ENCODE assay signal across 1 cellular context in the genomic region with DNA sequence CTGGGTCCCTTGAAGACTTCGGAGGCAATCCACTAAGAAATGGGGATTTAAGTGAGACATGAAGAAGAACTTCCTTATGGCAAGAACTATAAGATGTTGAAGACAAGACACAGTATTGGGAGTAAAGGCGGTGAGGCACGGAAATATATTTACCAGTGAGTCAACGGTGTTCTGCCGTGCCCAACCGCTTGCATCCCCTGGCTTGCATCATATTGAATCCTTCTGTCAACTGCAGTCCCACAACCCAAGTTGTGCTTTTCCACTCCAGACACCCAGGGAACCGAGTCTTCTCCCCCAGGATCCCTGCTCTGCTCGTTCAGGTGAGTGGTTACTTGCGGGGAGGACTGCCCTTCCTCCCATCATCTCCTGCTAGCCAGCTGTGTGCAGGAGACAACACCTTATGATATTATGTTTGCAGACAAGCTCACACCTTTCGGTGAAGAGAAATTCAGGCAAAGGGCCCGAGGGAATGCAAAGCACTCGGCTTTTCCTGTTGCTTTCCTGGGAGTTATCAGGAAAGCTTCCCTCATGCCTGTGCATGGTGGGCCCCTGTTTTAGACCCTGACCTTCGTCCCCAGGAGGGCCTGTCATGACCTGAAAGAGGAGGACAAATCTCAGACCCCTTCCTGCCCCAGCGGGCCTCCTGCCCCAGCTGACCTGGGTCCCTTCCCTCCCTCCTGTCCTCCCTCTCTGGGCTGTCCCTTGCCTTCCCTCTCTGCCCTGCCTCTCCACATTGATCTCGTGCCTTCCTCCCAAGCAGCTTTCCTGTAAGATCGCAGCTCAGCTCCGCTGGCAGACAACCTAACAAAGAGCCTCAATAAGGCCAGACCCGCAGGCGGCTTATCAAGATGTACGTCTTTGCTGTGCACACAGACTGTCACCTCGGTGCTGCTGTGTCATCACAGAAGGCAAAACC.
TF ChIP-seq lines count a peak whose summit lies in the region.

No MANE protein-coding gene starts in this region.

TF ChIP-seq in HepG2, 621 proteins besides CTCF, POLR2A, EP300 and RAD21 (continued from another document and continues in another):
- TF ChIP-seq, protein P1, sequence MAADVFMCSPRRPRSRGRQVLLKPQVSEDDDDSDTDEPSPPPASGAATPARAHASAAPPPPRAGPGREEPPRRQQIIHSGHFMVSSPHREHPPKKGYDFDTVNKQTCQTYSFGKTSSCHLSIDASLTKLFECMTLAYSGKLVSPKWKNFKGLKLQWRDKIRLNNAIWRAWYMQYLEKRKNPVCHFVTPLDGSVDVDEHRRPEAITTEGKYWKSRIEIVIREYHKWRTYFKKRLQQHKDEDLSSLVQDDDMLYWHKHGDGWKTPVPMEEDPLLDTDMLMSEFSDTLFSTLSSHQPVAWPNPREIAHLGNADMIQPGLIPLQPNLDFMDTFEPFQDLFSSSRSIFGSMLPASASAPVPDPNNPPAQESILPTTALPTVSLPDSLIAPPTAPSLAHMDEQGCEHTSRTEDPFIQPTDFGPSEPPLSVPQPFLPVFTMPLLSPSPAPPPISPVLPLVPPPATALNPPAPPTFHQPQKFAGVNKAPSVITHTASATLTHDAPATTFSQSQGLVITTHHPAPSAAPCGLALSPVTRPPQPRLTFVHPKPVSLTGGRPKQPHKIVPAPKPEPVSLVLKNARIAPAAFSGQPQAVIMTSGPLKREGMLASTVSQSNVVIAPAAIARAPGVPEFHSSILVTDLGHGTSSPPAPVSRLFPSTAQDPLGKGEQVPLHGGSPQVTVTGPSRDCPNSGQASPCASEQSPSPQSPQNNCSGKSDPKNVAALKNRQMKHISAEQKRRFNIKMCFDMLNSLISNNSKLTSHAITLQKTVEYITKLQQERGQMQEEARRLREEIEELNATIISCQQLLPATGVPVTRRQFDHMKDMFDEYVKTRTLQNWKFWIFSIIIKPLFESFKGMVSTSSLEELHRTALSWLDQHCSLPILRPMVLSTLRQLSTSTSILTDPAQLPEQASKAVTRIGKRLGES (CRISPR knock-in tag; IDR thresholded peaks at IDR 0.05; ENCODE audit: borderline replicate concordance): no peak
- TF ChIP-seq, protein P2, sequence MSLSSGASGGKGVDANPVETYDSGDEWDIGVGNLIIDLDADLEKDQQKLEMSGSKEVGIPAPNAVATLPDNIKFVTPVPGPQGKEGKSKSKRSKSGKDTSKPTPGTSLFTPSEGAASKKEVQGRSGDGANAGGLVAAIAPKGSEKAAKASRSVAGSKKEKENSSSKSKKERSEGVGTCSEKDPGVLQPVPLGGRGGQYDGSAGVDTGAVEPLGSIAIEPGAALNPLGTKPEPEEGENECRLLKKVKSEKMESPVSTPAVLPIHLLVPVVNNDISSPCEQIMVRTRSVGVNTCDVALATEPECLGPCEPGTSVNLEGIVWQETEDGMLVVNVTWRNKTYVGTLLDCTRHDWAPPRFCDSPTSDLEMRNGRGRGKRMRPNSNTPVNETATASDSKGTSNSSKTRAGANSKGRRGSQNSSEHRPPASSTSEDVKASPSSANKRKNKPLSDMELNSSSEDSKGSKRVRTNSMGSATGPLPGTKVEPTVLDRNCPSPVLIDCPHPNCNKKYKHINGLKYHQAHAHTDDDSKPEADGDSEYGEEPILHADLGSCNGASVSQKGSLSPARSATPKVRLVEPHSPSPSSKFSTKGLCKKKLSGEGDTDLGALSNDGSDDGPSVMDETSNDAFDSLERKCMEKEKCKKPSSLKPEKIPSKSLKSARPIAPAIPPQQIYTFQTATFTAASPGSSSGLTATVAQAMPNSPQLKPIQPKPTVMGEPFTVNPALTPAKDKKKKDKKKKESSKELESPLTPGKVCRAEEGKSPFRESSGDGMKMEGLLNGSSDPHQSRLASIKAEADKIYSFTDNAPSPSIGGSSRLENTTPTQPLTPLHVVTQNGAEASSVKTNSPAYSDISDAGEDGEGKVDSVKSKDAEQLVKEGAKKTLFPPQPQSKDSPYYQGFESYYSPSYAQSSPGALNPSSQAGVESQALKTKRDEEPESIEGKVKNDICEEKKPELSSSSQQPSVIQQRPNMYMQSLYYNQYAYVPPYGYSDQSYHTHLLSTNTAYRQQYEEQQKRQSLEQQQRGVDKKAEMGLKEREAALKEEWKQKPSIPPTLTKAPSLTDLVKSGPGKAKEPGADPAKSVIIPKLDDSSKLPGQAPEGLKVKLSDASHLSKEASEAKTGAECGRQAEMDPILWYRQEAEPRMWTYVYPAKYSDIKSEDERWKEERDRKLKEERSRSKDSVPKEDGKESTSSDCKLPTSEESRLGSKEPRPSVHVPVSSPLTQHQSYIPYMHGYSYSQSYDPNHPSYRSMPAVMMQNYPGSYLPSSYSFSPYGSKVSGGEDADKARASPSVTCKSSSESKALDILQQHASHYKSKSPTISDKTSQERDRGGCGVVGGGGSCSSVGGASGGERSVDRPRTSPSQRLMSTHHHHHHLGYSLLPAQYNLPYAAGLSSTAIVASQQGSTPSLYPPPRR (CRISPR knock-in tag; IDR thresholded peaks at IDR 0.05; ENCODE audit: borderline replicate concordance): peak; percentile 73; the same call in 1 of the 2 replicates
- TF ChIP-seq RXRA (CRISPR knock-in tag; IDR thresholded peaks at IDR 0.05) (peak; percentile 75), KAT2B (IDR thresholded peaks at IDR 0.05; ENCODE audit: borderline replicate concordance, low read depth, low read length) (no peak), REL (CRISPR knock-in tag; conservative IDR thresholded peaks at IDR 0.05) (no peak), ZNF431 (CRISPR knock-in tag; IDR thresholded peaks at IDR 0.05; ENCODE audit: borderline replicate concordance, low read depth) (no peak), ZNF850 (CRISPR knock-in tag; conservative IDR thresholded peaks at IDR 0.05) (no peak), RNF2 (conservative IDR thresholded peaks at IDR 0.05; ENCODE audit: low read depth) (no peak), ZNF768 (CRISPR knock-in tag; IDR thresholded peaks at IDR 0.05) (peak; percentile 57; the same call in 1 of the 2 replicates), TCF7 (IDR thresholded peaks at IDR 0.05; ENCODE audit: low read depth) (no peak), PHF20 (CRISPR knock-in tag; IDR thresholded peaks at IDR 0.05) (no peak), MAF1 (CRISPR knock-in tag; IDR thresholded peaks at IDR 0.05; ENCODE audit: borderline replicate concordance) (no peak), MTF2 (CRISPR knock-in tag; IDR thresholded peaks at IDR 0.05; ENCODE audit: borderline replicate concordance) (no peak), SRSF4 (IDR thresholded peaks at IDR 0.05; ENCODE audit: low read depth, low read length, poor library complexity, severe bottlenecking) (no peak), GATAD1 (CRISPR knock-in tag; IDR thresholded peaks at IDR 0.05) (no peak), DNMT1 (CRISPR knock-in tag; IDR thresholded peaks at IDR 0.05) (no peak), ZNF709 (CRISPR knock-in tag; IDR thresholded peaks at IDR 0.05) (no peak), HES4 (CRISPR knock-in tag; IDR thresholded peaks at IDR 0.05; ENCODE audit: borderline replicate concordance) (no peak), ZNF550 (CRISPR knock-in tag; IDR thresholded peaks at IDR 0.05; ENCODE audit: borderline replicate concordance) (no peak), TSC22D2 (CRISPR knock-in tag; IDR thresholded peaks at IDR 0.05; ENCODE audit: borderline replicate concordance) (no peak), RORA (CRISPR knock-in tag; IDR thresholded peaks at IDR 0.05) (no peak), JUN (CRISPR knock-in tag; IDR thresholded peaks at IDR 0.05) (no peak), ZBTB38 (CRISPR knock-in tag; IDR thresholded peaks at IDR 0.05) (no peak), ARID2 (CRISPR knock-in tag; IDR thresholded peaks at IDR 0.05; ENCODE audit: borderline replicate concordance) (no peak), TCF7L2 (IDR thresholded peaks at IDR 0.05; ENCODE audit: low read depth, low read length) (no peak), ATF7-NPFF (CRISPR knock-in tag; IDR thresholded peaks at IDR 0.05; ENCODE audit: low read depth) (no peak)
- TF ChIP-seq, protein P3, sequence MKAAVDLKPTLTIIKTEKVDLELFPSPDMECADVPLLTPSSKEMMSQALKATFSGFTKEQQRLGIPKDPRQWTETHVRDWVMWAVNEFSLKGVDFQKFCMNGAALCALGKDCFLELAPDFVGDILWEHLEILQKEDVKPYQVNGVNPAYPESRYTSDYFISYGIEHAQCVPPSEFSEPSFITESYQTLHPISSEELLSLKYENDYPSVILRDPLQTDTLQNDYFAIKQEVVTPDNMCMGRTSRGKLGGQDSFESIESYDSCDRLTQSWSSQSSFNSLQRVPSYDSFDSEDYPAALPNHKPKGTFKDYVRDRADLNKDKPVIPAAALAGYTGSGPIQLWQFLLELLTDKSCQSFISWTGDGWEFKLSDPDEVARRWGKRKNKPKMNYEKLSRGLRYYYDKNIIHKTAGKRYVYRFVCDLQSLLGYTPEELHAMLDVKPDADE (CRISPR knock-in tag; IDR thresholded peaks at IDR 0.05): no peak
- TF ChIP-seq, protein P4, sequence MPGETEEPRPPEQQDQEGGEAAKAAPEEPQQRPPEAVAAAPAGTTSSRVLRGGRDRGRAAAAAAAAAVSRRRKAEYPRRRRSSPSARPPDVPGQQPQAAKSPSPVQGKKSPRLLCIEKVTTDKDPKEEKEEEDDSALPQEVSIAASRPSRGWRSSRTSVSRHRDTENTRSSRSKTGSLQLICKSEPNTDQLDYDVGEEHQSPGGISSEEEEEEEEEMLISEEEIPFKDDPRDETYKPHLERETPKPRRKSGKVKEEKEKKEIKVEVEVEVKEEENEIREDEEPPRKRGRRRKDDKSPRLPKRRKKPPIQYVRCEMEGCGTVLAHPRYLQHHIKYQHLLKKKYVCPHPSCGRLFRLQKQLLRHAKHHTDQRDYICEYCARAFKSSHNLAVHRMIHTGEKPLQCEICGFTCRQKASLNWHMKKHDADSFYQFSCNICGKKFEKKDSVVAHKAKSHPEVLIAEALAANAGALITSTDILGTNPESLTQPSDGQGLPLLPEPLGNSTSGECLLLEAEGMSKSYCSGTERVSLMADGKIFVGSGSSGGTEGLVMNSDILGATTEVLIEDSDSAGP (CRISPR knock-in tag; IDR thresholded peaks at IDR 0.05; ENCODE audit: borderline replicate concordance): peak; percentile 68; the same call in 1 of the 2 replicates
- TF ChIP-seq, protein P5, sequence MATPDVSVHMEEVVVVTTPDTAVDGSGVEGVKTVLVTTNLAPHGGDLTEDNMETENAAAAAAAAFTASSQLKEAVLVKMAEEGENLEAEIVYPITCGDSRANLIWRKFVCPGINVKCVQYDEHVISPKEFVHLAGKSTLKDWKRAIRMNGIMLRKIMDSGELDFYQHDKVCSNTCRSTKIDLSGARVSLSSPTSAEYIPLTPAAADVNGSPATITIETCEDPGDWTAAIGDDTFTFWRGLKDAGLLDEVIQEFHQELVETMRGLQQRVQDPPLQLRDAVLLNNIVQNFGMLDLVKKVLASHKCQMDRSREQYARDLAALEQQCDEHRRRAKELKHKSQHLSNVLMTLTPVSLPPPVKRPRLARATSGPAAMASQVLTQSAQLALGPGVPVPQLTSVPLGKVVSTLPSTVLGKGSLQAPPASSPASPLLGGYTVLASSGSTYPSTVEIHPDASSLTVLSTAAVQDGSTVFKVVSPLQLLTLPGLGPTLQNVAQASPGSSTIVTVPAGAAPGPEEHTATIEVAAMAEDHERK (CRISPR knock-in tag; IDR thresholded peaks at IDR 0.05; ENCODE audit: low read depth): no peak
- TF ChIP-seq, protein P6, sequence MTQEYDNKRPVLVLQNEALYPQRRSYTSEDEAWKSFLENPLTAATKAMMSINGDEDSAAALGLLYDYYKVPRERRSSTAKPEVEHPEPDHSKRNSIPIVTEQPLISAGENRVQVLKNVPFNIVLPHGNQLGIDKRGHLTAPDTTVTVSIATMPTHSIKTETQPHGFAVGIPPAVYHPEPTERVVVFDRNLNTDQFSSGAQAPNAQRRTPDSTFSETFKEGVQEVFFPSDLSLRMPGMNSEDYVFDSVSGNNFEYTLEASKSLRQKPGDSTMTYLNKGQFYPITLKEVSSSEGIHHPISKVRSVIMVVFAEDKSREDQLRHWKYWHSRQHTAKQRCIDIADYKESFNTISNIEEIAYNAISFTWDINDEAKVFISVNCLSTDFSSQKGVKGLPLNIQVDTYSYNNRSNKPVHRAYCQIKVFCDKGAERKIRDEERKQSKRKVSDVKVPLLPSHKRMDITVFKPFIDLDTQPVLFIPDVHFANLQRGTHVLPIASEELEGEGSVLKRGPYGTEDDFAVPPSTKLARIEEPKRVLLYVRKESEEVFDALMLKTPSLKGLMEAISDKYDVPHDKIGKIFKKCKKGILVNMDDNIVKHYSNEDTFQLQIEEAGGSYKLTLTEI (CRISPR knock-in tag; conservative IDR thresholded peaks at IDR 0.05): no peak
- TF ChIP-seq, protein P7, sequence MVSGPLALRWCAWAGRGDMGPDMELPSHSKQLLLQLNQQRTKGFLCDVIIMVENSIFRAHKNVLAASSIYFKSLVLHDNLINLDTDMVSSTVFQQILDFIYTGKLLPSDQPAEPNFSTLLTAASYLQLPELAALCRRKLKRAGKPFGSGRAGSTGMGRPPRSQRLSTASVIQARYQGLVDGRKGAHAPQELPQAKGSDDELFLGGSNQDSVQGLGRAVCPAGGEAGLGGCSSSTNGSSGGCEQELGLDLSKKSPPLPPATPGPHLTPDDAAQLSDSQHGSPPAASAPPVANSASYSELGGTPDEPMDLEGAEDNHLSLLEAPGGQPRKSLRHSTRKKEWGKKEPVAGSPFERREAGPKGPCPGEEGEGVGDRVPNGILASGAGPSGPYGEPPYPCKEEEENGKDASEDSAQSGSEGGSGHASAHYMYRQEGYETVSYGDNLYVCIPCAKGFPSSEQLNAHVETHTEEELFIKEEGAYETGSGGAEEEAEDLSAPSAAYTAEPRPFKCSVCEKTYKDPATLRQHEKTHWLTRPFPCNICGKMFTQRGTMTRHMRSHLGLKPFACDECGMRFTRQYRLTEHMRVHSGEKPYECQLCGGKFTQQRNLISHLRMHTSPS (CRISPR knock-in tag; IDR thresholded peaks at IDR 0.05; ENCODE audit: low read depth): no peak; the same call in 1 of the 2 replicates
- TF ChIP-seq, protein P8, sequence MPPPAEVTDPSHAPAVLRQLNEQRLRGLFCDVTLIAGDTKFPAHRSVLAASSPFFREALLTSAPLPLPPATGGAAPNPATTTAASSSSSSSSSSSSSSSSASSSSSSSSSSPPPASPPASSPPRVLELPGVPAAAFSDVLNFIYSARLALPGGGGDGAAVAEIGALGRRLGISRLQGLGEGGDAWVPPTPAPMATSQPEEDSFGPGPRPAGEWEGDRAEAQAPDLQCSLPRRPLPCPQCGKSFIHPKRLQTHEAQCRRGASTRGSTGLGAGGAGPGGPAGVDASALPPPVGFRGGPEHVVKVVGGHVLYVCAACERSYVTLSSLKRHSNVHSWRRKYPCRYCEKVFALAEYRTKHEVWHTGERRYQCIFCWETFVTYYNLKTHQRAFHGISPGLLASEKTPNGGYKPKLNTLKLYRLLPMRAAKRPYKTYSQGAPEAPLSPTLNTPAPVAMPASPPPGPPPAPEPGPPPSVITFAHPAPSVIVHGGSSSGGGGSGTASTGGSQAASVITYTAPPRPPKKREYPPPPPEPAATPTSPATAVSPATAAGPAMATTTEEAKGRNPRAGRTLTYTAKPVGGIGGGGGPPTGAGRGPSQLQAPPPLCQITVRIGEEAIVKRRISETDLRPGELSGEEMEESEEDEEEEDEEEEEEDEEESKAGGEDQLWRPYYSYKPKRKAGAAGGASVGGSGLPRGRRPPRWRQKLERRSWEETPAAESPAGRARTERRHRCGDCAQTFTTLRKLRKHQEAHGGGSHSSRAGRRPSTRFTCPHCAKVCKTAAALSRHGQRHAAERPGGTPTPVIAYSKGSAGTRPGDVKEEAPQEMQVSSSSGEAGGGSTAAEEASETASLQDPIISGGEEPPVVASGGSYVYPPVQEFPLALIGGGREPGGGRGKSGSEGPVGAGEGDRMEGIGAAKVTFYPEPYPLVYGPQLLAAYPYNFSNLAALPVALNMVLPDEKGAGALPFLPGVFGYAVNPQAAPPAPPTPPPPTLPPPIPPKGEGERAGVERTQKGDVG (CRISPR knock-in tag; IDR thresholded peaks at IDR 0.05; ENCODE audit: borderline replicate concordance): no peak
